16 cellular contexts compared by ENCODE assay signal in genomic region chr21:41578708-41579107, GRCh38.
A peak's percentile ranks its signal among the peaks of the same experiment; 100 is the strongest.
DNase-seq lines count a peak whose midpoint lies in the region; ATAC-seq and TF ChIP-seq lines count a peak whose summit lies in the region.
"Had no signal": no experiment of that assay in that cellular context is flagged by ENCODE, and none has a peak within 500 bp of the region (broad histone marks: within the 10 kb centered on the region; RNA-seq: fewer than 3 reads in every experiment).

No MANE protein-coding gene starts in this region.

- TF ChIP-seq CTCF in Panc1 (IDR thresholded peaks at IDR 0.05) (no peak), colonic mucosa (IDR thresholded peaks at IDR 0.05) (no peak)

- H3K4me3 ChIP-seq in Panc1 (ENCODE audit: low read depth in 2 of 2, low read length in 2 of 2): no peak overlapping the region
- H3K4me3 ChIP-seq in colonic mucosa: no peak overlapping the region
- peak overlapping the region in 1 of 2 donors; percentile 2 for H3K4me3 ChIP-seq in muscle layer of duodenum (ENCODE audit: low read depth in 1 of 2, low read length in 2 of 2)

- no peaks in the 10 kb centered on the region for H3K27me3 ChIP-seq in Panc1 (ENCODE audit: control insufficient read depth, insufficient read depth, low read length)
- no peaks in the 10 kb centered on the region for H3K27me3 ChIP-seq in colonic mucosa
- no peaks in the 10 kb centered on the region for H3K27me3 ChIP-seq in muscle layer of duodenum (ENCODE audit: low read depth, low read length)
- H3K27me3 ChIP-seq: BE2C had no signal

- in situ Hi-C loops in Panc1 (cut with HindIII; ENCODE audit: low pct_unique_long_range_greater_than_20kb, low sequenced_read_pairs): no loop called here

- BruUV-seq in Panc1 (replicated peaks; lab: Mats Ljungman, UMichigan): no TSS peak

- H3K9ac ChIP-seq in colonic mucosa (ENCODE audit: low read depth in 2 of 2, low read length in 2 of 2): peak overlapping the region in 1 of 2 donors; percentile 42

- H3K36me3 ChIP-seq in Panc1 (ENCODE audit: control insufficient read depth, insufficient read depth, low read length) (no peaks in the 10 kb centered on the region), colonic mucosa (no peaks in the 10 kb centered on the region), muscle layer of duodenum (ENCODE audit: control insufficient read depth in 1 of 2, insufficient read depth in 2 of 2, low read length in 2 of 2) (no peaks in the 10 kb centered on the region)
- H3K36me3 ChIP-seq: BE2C had no signal

- H3K4me1 ChIP-seq in Panc1 (ENCODE audit: control insufficient read depth, insufficient read depth, low read length): peaks cover 30% of the 10 kb centered on the region
- H3K4me1 ChIP-seq in colonic mucosa: no peaks in the 10 kb centered on the region
- H3K4me1 ChIP-seq in muscle layer of duodenum (ENCODE audit: control insufficient read depth in 1 of 2, insufficient read depth in 2 of 2, low read length in 2 of 2): no peaks in the 10 kb centered on the region
- H3K4me1 ChIP-seq: BE2C had no signal

- CTCF ChIA-PET in Panc1 (lab: Charles Lee): no interaction called here

- ATAC-seq in Panc1 (no peak), GM18909 (IDR thresholded peaks at IDR 0.05; ENCODE audit: poor library complexity, unreplicated experiment) (no peak), HG02678 (IDR thresholded peaks at IDR 0.05; ENCODE audit: unreplicated experiment) (no peak)
- ATAC-seq: HepG2 had no signal

- peaks cover 17% of the 10 kb centered on the region; the same call in 1 of the 2 replicates for H3K9me3 ChIP-seq in Panc1 (ENCODE audit: control insufficient read depth, insufficient read depth, low read depth, low read length)
- no peaks in the 10 kb centered on the region for H3K9me3 ChIP-seq in colonic mucosa
- H3K9me3 ChIP-seq in muscle layer of duodenum (ENCODE audit: control insufficient read depth in 1 of 2, low read length in 2 of 2): peaks cover 11 to 16% of the 10 kb centered on the region in 2 donors
- H3K9me3 ChIP-seq: BE2C had no signal

- intact Hi-C loops in Panc1 (cut with micrococcal nuclease; ENCODE audit: unreplicated experiment): no loop called here
- intact Hi-C loops in colonic mucosa (cut with DNase I): no loop called here

- POLR2A ChIA-PET in Panc1 (lab: Charles Lee): no interaction called here

- DNase-seq in LoVo (ENCODE audit: low spot score) (peak; percentile 51), Panc1 (ENCODE audit: low read depth, low spot score) (no peak), colonic mucosa (no peak), NCI-H1694 (lab: John Stamatoyannopoulos, UW) (no peak), medulla oblongata (ENCODE audit: extremely low spot score) (no peak)
- DNase-seq: BE2C; CD4-positive, alpha-beta memory T cell; DMS153; DND-41; GDM1; GOT3; H9 had no signal

- H3K27ac ChIP-seq in Panc1 (ENCODE audit: low read length) (peak overlapping the region; percentile 2; the same call in 1 of the 2 replicates), colonic mucosa (peak overlapping the region; percentile 93), muscle layer of duodenum (ENCODE audit: low read length) (peak overlapping the region; percentile 91)

Comparison
In these comparisons a context has a peak if more than half of its experiments do, and no peak if none do; other contexts are left out.
1. H3K27ac ChIP-seq: peak in every context shown above with its lines; median percentile 93 in colonic mucosa; 91 in muscle layer of duodenum; 2 in Panc1.